Comparison of ENCODE assay signal across 17 cellular contexts in the genomic region with DNA sequence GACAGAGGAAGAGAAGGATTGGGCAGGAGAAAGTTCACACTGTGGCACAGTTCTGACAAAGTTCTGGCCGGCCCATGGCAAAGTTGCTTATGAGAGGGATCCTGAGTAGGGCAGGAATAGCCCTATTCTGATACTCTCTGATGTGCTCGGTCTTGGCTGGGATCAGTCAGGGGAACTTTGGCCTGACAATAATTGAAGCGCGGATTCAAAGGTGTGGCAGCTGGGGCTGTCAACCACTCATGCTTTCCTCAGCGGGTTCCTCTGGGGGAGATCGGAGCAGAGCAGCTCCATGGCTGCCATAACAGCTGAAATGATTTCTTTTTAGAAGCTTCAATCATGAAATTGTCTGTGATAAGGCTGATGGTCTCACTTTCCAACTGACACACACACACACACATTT.
DNase-seq lines count a peak whose midpoint lies in the region; ATAC-seq and TF ChIP-seq lines count a peak whose summit lies in the region.
"Had no signal": no experiment of that assay in that cellular context is flagged by ENCODE, and none has a peak within 500 bp of the region (broad histone marks: within the 10 kb centered on the region; RNA-seq: fewer than 3 reads in every experiment).

No MANE protein-coding gene starts in this region.

- peaks cover 0 to 6% (median 0%) of the 10 kb centered on the region in 4 donors for H3K4me1 ChIP-seq in Peyer's patch
- H3K4me1 ChIP-seq: Caco-2, HAP-1 had no signal

- H2AFZ ChIP-seq in neural cell (ENCODE audit: low read depth, low read length): no peak overlapping the region

- DNase-seq in Peyer's patch (peak in 2 of 3 donors; percentile 65 to 72), left colon (peak; percentile 32 to 39), NCI-H82 (lab: John Stamatoyannopoulos, UW) (no peak), GM19240 (ENCODE audit: insufficient read length, low spot score) (no peak), GM19238 (ENCODE audit: insufficient read length, low spot score) (no peak)
- DNase-seq: CD4-positive, CD25-positive, alpha-beta regulatory T cell; CD8-positive, alpha-beta T cell; DMS153; DND-41; GOT3; HFFc6 had no signal

- H3K9me2 ChIP-seq in neural cell (ENCODE audit: insufficient read depth, low read length): no peaks in the 10 kb centered on the region

- no peaks in the 10 kb centered on the region for H3K79me2 ChIP-seq in neural cell (replicated peaks; ENCODE audit: insufficient read depth, low read length)

- H3K27ac ChIP-seq in Peyer's patch (peak overlapping the region in 2 of 4 donors; percentile 71 to 76), neural cell (ENCODE audit: low read length) (no peak overlapping the region)
- H3K27ac ChIP-seq: 22Rv1, BLaER1, C4-2B had no signal

- H3K4me3 ChIP-seq in Peyer's patch (no peak overlapping the region), neural cell (ENCODE audit: low read length) (no peak overlapping the region)
- H3K4me3 ChIP-seq: BLaER1, HAP-1 had no signal

- H3K27me3 ChIP-seq in Peyer's patch (no peaks in the 10 kb centered on the region), neural cell (ENCODE audit: insufficient read depth, low read depth, low read length) (no peaks in the 10 kb centered on the region)
- H3K27me3 ChIP-seq: BLaER1 had no signal

- TF ChIP-seq POLR2A in Peyer's patch (IDR thresholded peaks at IDR 0.05): no peak

- H3K9ac ChIP-seq in neural cell (ENCODE audit: low read length): no peak overlapping the region
- H3K9ac ChIP-seq: BLaER1 had no signal

- H3K9me3 ChIP-seq in Peyer's patch (no peaks in the 10 kb centered on the region), neural cell (ENCODE audit: low read length) (no peaks in the 10 kb centered on the region)
- H3K9me3 ChIP-seq: Caco-2, HAP-1 had no signal

- H3K4me2 ChIP-seq in neural cell (ENCODE audit: low read length): no peak overlapping the region
- H3K4me2 ChIP-seq: BLaER1 had no signal

- TF ChIP-seq RAD21 in neural cell (conservative IDR thresholded peaks at IDR 0.05): no peak

- ATAC-seq in left colon: peak; percentile 91
- ATAC-seq: CD8-positive, alpha-beta T cell had no signal

- H3K36me3 ChIP-seq in Peyer's patch (no peaks in the 10 kb centered on the region), neural cell (ENCODE audit: insufficient read depth, low read length) (no peaks in the 10 kb centered on the region)
- H3K36me3 ChIP-seq: BLaER1, HAP-1 had no signal

- no peaks in the 10 kb centered on the region for H3F3A ChIP-seq in neural cell (ENCODE audit: insufficient read depth, low read length, poor library complexity, severe bottlenecking)

- TF ChIP-seq CTCF in Peyer's patch (IDR thresholded peaks at IDR 0.05) (no peak), neural cell (IDR thresholded peaks at IDR 0.05; ENCODE audit: poor library complexity, severe bottlenecking) (no peak)

- intact Hi-C loops in left colon (cut with DNase I, micrococcal nuclease): no loop called here

- no peaks in the 10 kb centered on the region for H4K20me1 ChIP-seq in neural cell (ENCODE audit: insufficient read depth)
- H4K20me1 ChIP-seq: BLaER1 had no signal

- peak; percentile 26 for TF ChIP-seq EP300 in neural cell (conservative IDR thresholded peaks at IDR 0.05; ENCODE audit: poor library complexity, severe bottlenecking)

TF ChIP-seq in neural cell, 6 proteins besides CTCF, POLR2A, EP300 and RAD21:
- TF ChIP-seq, protein P1, sequence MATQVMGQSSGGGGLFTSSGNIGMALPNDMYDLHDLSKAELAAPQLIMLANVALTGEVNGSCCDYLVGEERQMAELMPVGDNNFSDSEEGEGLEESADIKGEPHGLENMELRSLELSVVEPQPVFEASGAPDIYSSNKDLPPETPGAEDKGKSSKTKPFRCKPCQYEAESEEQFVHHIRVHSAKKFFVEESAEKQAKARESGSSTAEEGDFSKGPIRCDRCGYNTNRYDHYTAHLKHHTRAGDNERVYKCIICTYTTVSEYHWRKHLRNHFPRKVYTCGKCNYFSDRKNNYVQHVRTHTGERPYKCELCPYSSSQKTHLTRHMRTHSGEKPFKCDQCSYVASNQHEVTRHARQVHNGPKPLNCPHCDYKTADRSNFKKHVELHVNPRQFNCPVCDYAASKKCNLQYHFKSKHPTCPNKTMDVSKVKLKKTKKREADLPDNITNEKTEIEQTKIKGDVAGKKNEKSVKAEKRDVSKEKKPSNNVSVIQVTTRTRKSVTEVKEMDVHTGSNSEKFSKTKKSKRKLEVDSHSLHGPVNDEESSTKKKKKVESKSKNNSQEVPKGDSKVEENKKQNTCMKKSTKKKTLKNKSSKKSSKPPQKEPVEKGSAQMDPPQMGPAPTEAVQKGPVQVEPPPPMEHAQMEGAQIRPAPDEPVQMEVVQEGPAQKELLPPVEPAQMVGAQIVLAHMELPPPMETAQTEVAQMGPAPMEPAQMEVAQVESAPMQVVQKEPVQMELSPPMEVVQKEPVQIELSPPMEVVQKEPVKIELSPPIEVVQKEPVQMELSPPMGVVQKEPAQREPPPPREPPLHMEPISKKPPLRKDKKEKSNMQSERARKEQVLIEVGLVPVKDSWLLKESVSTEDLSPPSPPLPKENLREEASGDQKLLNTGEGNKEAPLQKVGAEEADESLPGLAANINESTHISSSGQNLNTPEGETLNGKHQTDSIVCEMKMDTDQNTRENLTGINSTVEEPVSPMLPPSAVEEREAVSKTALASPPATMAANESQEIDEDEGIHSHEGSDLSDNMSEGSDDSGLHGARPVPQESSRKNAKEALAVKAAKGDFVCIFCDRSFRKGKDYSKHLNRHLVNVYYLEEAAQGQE (IDR thresholded peaks at IDR 0.05; ENCODE audit: borderline replicate concordance): no peak
- TF ChIP-seq TAF1 (IDR thresholded peaks at IDR 0.05; ENCODE audit: low read depth): no peak
- no peak for TF ChIP-seq MXI1 (conservative IDR thresholded peaks at IDR 0.05; ENCODE audit: poor library complexity, severe bottlenecking)
- no peak for TF ChIP-seq SMC3 (conservative IDR thresholded peaks at IDR 0.05; ENCODE audit: poor library complexity)
- TF ChIP-seq EZH2 (IDR thresholded peaks at IDR 0.05; ENCODE audit: borderline replicate concordance, insufficient read depth, low read length, poor library complexity, severe bottlenecking): no peak
- TF ChIP-seq POLR2AphosphoS5 (IDR thresholded peaks at IDR 0.05): no peak

Comparison
In these comparisons a context has a peak if more than half of its experiments do, and no peak if none do; other contexts are left out.
1. DNase-seq: peak in Peyer's patch (2 of 3) and left colon (2 of 2); none in NCI-H82 (single experiment), GM19240 (single experiment) and GM19238 (single experiment).